In genomic region chr11:64624869-64625481, GRCh38 we compare ENCODE assay signal across 20 cellular contexts. TPM values are rescaled to one million over a fixed set of nuclear protein-coding genes. Genes with fewer than 3 reads are reported as not detected.
DNase-seq lines count a peak whose midpoint lies in the region; ATAC-seq, FAIRE-seq and TF ChIP-seq lines count a peak whose summit lies in the region.
"Had no signal": no experiment of that assay in that cellular context is flagged by ENCODE, and none has a peak within 500 bp of the region (broad histone marks: within the 10 kb centered on the region; RNA-seq: fewer than 3 reads in every experiment).

No MANE protein-coding gene starts in this region.

- WGBS in stomach, 5 donors = 73 to 92% (median 79%) methylated on average over 3 to 4 of the region's 4 CpGs
- 70 to 83% (median 71%) methylated on average over 4 of the region's 4 CpGs for WGBS in small intestine, 3 donors

- H3K4me1 Mint-ChIP-seq in T-helper 17 cell (peaks cover 14% of the 10 kb centered on the region), memory B cell (peaks cover 17% of the 10 kb centered on the region), GM23338 (peaks cover 33% of the 10 kb centered on the region)

- no peaks in the 10 kb centered on the region for H3K79me2 ChIP-seq in MM.1S (ENCODE audit: low read length)
- H3K79me2 ChIP-seq in GM23338 (replicated peaks; ENCODE audit: insufficient read depth) = no peaks in the 10 kb centered on the region

- H3K4me2 ChIP-seq in MM.1S (ENCODE audit: low read depth, low read length) (no peak overlapping the region), GM23338 (no peak overlapping the region)

- no peak overlapping the region for H3K9ac ChIP-seq in MM.1S (ENCODE audit: low read length)

- H3K4me3 ChIP-seq in stomach (no peak overlapping the region), MM.1S (ENCODE audit: low read length) (no peak overlapping the region), GM23338 (no peak overlapping the region), small intestine (ENCODE audit: low read depth in 1 of 2, low read length in 2 of 2) (no peak overlapping the region)

- H3K4me3 Mint-ChIP-seq in T-helper 17 cell (no peak overlapping the region), memory B cell (no peak overlapping the region), GM23338 (no peak overlapping the region)
- H3K4me3 Mint-ChIP-seq: activated T-helper 17 cell treated with anti-CD3 and anti-CD28 coated beads, Interleukin-2, amount 50 U/mL, for 72 hours; HFFc6; T-cell had no signal

- H3K36me3 ChIP-seq in stomach = no peaks in the 10 kb centered on the region
- H3K36me3 ChIP-seq in MM.1S (replicated peaks; ENCODE audit: insufficient read depth, low read length) = no peaks in the 10 kb centered on the region
- no peaks in the 10 kb centered on the region for H3K36me3 ChIP-seq in GM23338 (ENCODE audit: insufficient read depth)
- H3K36me3 ChIP-seq in small intestine (ENCODE audit: control insufficient read depth in 2 of 2, insufficient read depth in 2 of 2, low read length in 2 of 2) = no peaks in the 10 kb centered on the region

- FAIRE-seq in small intestine (lab: Jason Lieb, UNC) = no peak

- DNase-seq in CD1c-positive myeloid dendritic cell (ENCODE audit: extremely low spot score) (peak; percentile 80), MV-4-11 (lab: John Stamatoyannopoulos, UW) (peak; percentile 97), T-helper 17 cell (no peak), memory B cell (ENCODE audit: low spot score in 2 of 2) (no peak), stomach (no peak), MM.1S (no peak), GM23338 (ENCODE audit: low spot score) (no peak), small intestine (no peak)
- DNase-seq: Caco-2; cortex of kidney; foreskin keratinocyte; HFFc6; retina; stimulated activated naive CD4-positive, alpha-beta T cell treated with Interleukin-2 at 50 U/mL for 16 hours; T-cell had no signal

- H3F3A ChIP-seq in MM.1S (ENCODE audit: insufficient read depth, low read length) (no peaks in the 10 kb centered on the region), GM23338 (replicated peaks; ENCODE audit: low read depth) (no peaks in the 10 kb centered on the region)

- H3K27ac ChIP-seq in stomach (no peak overlapping the region), MM.1S (ENCODE audit: low read length) (no peak overlapping the region), GM23338 (ENCODE audit: low read depth) (no peak overlapping the region), small intestine (ENCODE audit: low read depth in 1 of 2, low read length in 1 of 2) (no peak overlapping the region)
- H3K27ac ChIP-seq: foreskin keratinocyte, RWPE1 had no signal

- H4K20me1 ChIP-seq in MM.1S (ENCODE audit: insufficient read depth, low read length) (no peaks in the 10 kb centered on the region), GM23338 (replicated peaks; ENCODE audit: insufficient read depth) (no peaks in the 10 kb centered on the region; the same call in 1 of the 2 replicates)

- no peak for TF ChIP-seq CTCF in stomach (IDR thresholded peaks at IDR 0.05)
- TF ChIP-seq CTCF in MM.1S (IDR thresholded peaks at IDR 0.05; ENCODE audit: low read length) = no peak
- TF ChIP-seq CTCF in GM23338 (conservative IDR thresholded peaks at IDR 0.05; ENCODE audit: low read depth in 2 of 2) = no peak

- H3K4me1 ChIP-seq in stomach (peaks cover 0 to 14% (median 4%) of the 10 kb centered on the region in 4 donors), MM.1S (ENCODE audit: low read length) (no peaks in the 10 kb centered on the region), GM23338 (ENCODE audit: insufficient read depth) (peaks cover 11% of the 10 kb centered on the region), small intestine (ENCODE audit: control insufficient read depth in 2 of 2, insufficient read depth in 1 of 2, low read depth in 1 of 2, low read length in 1 of 2) (peaks cover 0 to 2% of the 10 kb centered on the region in 2 donors)
- H3K4me1 ChIP-seq: foreskin keratinocyte had no signal

- no peaks in the 10 kb centered on the region for H3K36me3 Mint-ChIP-seq in T-helper 17 cell (ENCODE audit: low read depth)
- no peaks in the 10 kb centered on the region for H3K36me3 Mint-ChIP-seq in memory B cell
- H3K36me3 Mint-ChIP-seq in GM23338 (ENCODE audit: low read depth) = peaks cover 6% of the 10 kb centered on the region; the same call in 1 of the 3 replicates
- H3K36me3 Mint-ChIP-seq: T-cell had no signal

- H3K27me3 Mint-ChIP-seq in T-helper 17 cell (peaks cover 7% of the 10 kb centered on the region), memory B cell (peaks cover 6% of the 10 kb centered on the region), GM23338 (ENCODE audit: insufficient read depth, low read depth, poor library complexity) (peaks cover 8% of the 10 kb centered on the region)
- H3K27me3 Mint-ChIP-seq: activated T-helper 17 cell treated with anti-CD3 and anti-CD28 coated beads, Interleukin-2, amount 50 U/mL, for 72 hours had no signal

- H3K9me3 Mint-ChIP-seq in memory B cell (no peaks in the 10 kb centered on the region), GM23338 (no peaks in the 10 kb centered on the region)
- H3K9me3 Mint-ChIP-seq: activated T-helper 17 cell treated with anti-CD3 and anti-CD28 coated beads, Interleukin-2, amount 50 U/mL, for 72 hours; HFFc6; T-cell had no signal

- H3K9me2 ChIP-seq in MM.1S (replicated peaks; ENCODE audit: insufficient read depth, low read length) (no peaks in the 10 kb centered on the region), GM23338 (ENCODE audit: insufficient read depth) (no peaks in the 10 kb centered on the region)

- H3K9me3 ChIP-seq in T-helper 17 cell (ENCODE audit: control insufficient read depth, low read length, poor library complexity, severe bottlenecking) (no peaks in the 10 kb centered on the region), stomach (no peaks in the 10 kb centered on the region), MM.1S (replicated peaks; ENCODE audit: insufficient read depth, low read length) (no peaks in the 10 kb centered on the region), small intestine (ENCODE audit: control insufficient read depth, low read depth) (no peaks in the 10 kb centered on the region)
- H3K9me3 ChIP-seq: Caco-2 had no signal

- H2AFZ ChIP-seq in MM.1S (ENCODE audit: low read length) (no peak overlapping the region), GM23338 (no peak overlapping the region)

- no peak for TF ChIP-seq POLR2A in stomach (IDR thresholded peaks at IDR 0.05)

- H3K27ac Mint-ChIP-seq in T-helper 17 cell (no peak overlapping the region), memory B cell (no peak overlapping the region), GM23338 (no peak overlapping the region)
- H3K27ac Mint-ChIP-seq: activated T-helper 17 cell treated with anti-CD3 and anti-CD28 coated beads, Interleukin-2, amount 50 U/mL, for 72 hours; HFFc6; T-cell had no signal

- intact Hi-C loops in stomach (cut with DNase I; ENCODE audit: low total_unique reads) = no loop called here

- peaks cover 0 to 2% (median 2%) of the 10 kb centered on the region in 3 donors for H3K27me3 ChIP-seq in stomach
- H3K27me3 ChIP-seq in MM.1S (replicated peaks; ENCODE audit: insufficient read depth, low read length) = peaks cover 70% of the 10 kb centered on the region
- no peaks in the 10 kb centered on the region; the same call in 1 of the 2 replicates for H3K27me3 ChIP-seq in GM23338 (ENCODE audit: insufficient read depth)
- no peaks in the 10 kb centered on the region for H3K27me3 ChIP-seq in small intestine (ENCODE audit: control insufficient read depth in 2 of 2, insufficient read depth in 2 of 2, low read length in 2 of 2)

- TF ChIP-seq EP300 in stomach (IDR thresholded peaks at IDR 0.05) = no peak

- ATAC-seq in T-helper 17 cell (peak; percentile 56), memory B cell (ENCODE audit: low read depth) (peak; percentile 98), GM23338 (no peak)
- ATAC-seq: activated T-helper 17 cell treated with anti-CD3 and anti-CD28 coated beads, Interleukin-2, amount 50 U/mL, for 72 hours; foreskin keratinocyte; T-cell had no signal

RNA-seq across cellular contexts. Expression of gene SLC22A12, which starts 34.0 kb away (rescaled TPM):
- total RNA-seq in T-helper 17 cell = not detected
- not detected for total RNA-seq in stomach
- not detected for polyA plus RNA-seq in stomach
- total RNA-seq in GM23338 (2014; rRNA removed; shearing (Covaris generic)) = not detected in 2 replicates
- not detected in 2 replicates for polyA plus RNA-seq in GM23338 (2016; fragmentation: Nextera tagmentation; extraction: Ambion mirVana)
- not detected for polyA plus RNA-seq in small intestine
- total RNA-seq: activated T-helper 17 cell treated with anti-CD3 and anti-CD28 coated beads, Interleukin-2, amount 50 U/mL, for 72 hours; Caco-2; foreskin keratinocyte; HFFc6; mononuclear cell; T-cell; ureter had no signal
- polyA plus RNA-seq: AG04450, foreskin keratinocyte had no signal

Comparison
In these comparisons a context has a peak if more than half of its experiments do, and no peak if none do; other contexts are left out.
1. DNase-seq: peak in CD1c-positive myeloid dendritic cell (single experiment) and MV-4-11 (single experiment); none in T-helper 17 cell (0 of 3), memory B cell (0 of 2), stomach (single experiment), MM.1S (single experiment), GM23338 (single experiment) and small intestine (single experiment).